In the genomic region with DNA sequence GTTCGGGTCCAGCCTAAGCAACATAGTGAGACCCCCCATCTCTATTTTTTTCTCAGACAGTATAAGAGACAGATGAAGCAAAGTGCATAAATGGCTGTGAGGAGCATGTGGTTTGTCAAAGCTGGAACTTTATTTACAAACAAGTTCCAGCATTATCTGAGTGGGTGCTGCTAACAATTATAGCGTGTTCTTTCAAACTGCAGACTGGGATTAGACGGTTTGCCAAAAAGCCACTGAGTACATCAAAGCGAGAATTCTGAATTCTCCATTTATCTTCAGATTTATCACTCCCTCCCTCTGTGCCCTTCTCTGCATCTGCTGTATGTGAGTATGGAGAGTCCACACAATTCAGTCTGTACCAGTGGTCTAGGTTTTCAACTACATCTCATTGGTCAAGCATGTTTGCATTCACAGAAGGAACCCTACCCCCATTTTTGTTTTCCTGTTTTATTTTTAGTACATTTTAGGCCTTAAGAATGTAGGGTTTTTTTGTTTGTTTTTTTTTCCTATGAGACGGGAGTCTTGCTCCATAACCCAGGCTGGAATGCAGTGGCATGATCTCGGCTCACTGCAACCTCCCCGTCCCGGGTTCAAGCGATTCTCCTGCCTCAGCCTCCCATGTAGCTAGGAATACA, we compare ENCODE assay signal across 10 cellular contexts. TPM values are rescaled to one million over a fixed set of nuclear protein-coding genes. Genes with fewer than 3 reads are reported as not detected.
DNase-seq lines count a peak whose midpoint lies in the region; ATAC-seq and TF ChIP-seq lines count a peak whose summit lies in the region.
"Had no signal": no experiment of that assay in that cellular context is flagged by ENCODE, and none has a peak within 500 bp of the region (broad histone marks: within the 10 kb centered on the region; RNA-seq: fewer than 3 reads in every experiment).

No MANE protein-coding gene starts in this region.

- DNase-seq in left ventricle myocardium inferior (no peak), Right ventricle myocardium inferior (ENCODE audit: missing footprints) (no peak), naive B cell (no peak), amniotic stem cell (lab: John Stamatoyannopoulos, UW) (no peak), NCI-H510A treated with DMSO at 0.1 percent for 48 hours (lab: John Stamatoyannopoulos, UW) (no peak), NCI-H1436 (lab: John Stamatoyannopoulos, UW) (no peak), NCI-H187 (lab: John Stamatoyannopoulos, UW) (no peak)
- DNase-seq: occipital lobe had no signal

- H3K36me3 ChIP-seq in left ventricle myocardium inferior = no peaks in the 10 kb centered on the region

- intact Hi-C loops in left ventricle myocardium inferior (cut with micrococcal nuclease) = loop anchor here (5.0 kb wide), 1 partner anchor 308 kb away; no protein-coding TSS in a partner anchor
- intact Hi-C loops in Right ventricle myocardium inferior (cut with DNase I) = loop anchor here (5.0 kb wide), 3 partner anchors 133 to 288 kb away; partner anchors contain the start of gene FADS1
- intact Hi-C loops in dendritic cell treated with granulocyte-macrophage colony-stimulating factor and Interleukin-4, amounts not matched to agents 40 ng/mL and 50 ng/mL, for 4 days (cut with micrococcal nuclease) = no loop called here

- H3K27ac Mint-ChIP-seq in dendritic cell treated with granulocyte-macrophage colony-stimulating factor and Interleukin-4, amounts not matched to agents 40 ng/mL and 50 ng/mL, for 4 days = peak overlapping the region; percentile 80
- H3K27ac Mint-ChIP-seq in naive B cell = peak overlapping the region in 4 of 6 donors; percentile 8 to 94 (median 58)
- H3K27ac Mint-ChIP-seq: WTC11 had no signal

- H3K9me3 ChIP-seq in left ventricle myocardium inferior (replicated peaks) = no peaks in the 10 kb centered on the region

- peaks cover 35% of the 10 kb centered on the region for H3K4me1 ChIP-seq in left ventricle myocardium inferior

- no peaks in the 10 kb centered on the region for H3K27me3 ChIP-seq in left ventricle myocardium inferior (ENCODE audit: low read depth)

- H3K4me3 Mint-ChIP-seq in dendritic cell treated with granulocyte-macrophage colony-stimulating factor and Interleukin-4, amounts not matched to agents 40 ng/mL and 50 ng/mL, for 4 days = peak overlapping the region; percentile 71
- H3K4me3 Mint-ChIP-seq in naive B cell = peak overlapping the region in 3 of 8 donors; percentile 62 to 79 (median 73)
- H3K4me3 Mint-ChIP-seq: WTC11 had no signal

- H3K27ac ChIP-seq in left ventricle myocardium inferior (replicated peaks) = peak overlapping the region; percentile 83

- peaks cover 9% of the 10 kb centered on the region for H3K27me3 Mint-ChIP-seq in dendritic cell treated with granulocyte-macrophage colony-stimulating factor and Interleukin-4, amounts not matched to agents 40 ng/mL and 50 ng/mL, for 4 days
- H3K27me3 Mint-ChIP-seq in naive B cell = peaks cover 0 to 4% (median 0%) of the 10 kb centered on the region in 3 donors

- peaks cover 8% of the 10 kb centered on the region for H3K9me3 Mint-ChIP-seq in dendritic cell treated with granulocyte-macrophage colony-stimulating factor and Interleukin-4, amounts not matched to agents 40 ng/mL and 50 ng/mL, for 4 days
- H3K9me3 Mint-ChIP-seq in naive B cell = no peaks in the 10 kb centered on the region

- TF ChIP-seq CTCF in left ventricle myocardium inferior (IDR thresholded peaks at IDR 0.05; ENCODE audit: borderline replicate concordance) = no peak

- H3K36me3 Mint-ChIP-seq in dendritic cell treated with granulocyte-macrophage colony-stimulating factor and Interleukin-4, amounts not matched to agents 40 ng/mL and 50 ng/mL, for 4 days (ENCODE audit: low read depth) = no peaks in the 10 kb centered on the region
- H3K36me3 Mint-ChIP-seq in naive B cell = no peaks in the 10 kb centered on the region

- peak overlapping the region; percentile 49 for H3K4me3 ChIP-seq in left ventricle myocardium inferior

- no peak for ATAC-seq in Right ventricle myocardium inferior
- ATAC-seq in naive B cell (ENCODE audit: low read depth in 2 of 2) = no peak
- ATAC-seq: WTC11 had no signal

- H3K4me1 Mint-ChIP-seq in dendritic cell treated with granulocyte-macrophage colony-stimulating factor and Interleukin-4, amounts not matched to agents 40 ng/mL and 50 ng/mL, for 4 days (ENCODE audit: low read depth) = peaks cover 14% of the 10 kb centered on the region
- H3K4me1 Mint-ChIP-seq in naive B cell = peaks cover 4 to 11% (median 6%) of the 10 kb centered on the region in 3 donors

RNA-seq across cellular contexts. Expression of gene INCENP, which starts 18.1 kb away (rescaled TPM):
- total RNA-seq in left ventricle myocardium inferior (9.8 TPM), Right ventricle myocardium inferior (10.5 TPM)
- polyA plus RNA-seq in naive B cell (ENCODE audit: low read depth in 6 of 6) = 1 to 10 TPM in 5 of 6 donors, not detected in 1; 1.3 to 2.8 (median 2.0) TPM
